In the genomic region with DNA sequence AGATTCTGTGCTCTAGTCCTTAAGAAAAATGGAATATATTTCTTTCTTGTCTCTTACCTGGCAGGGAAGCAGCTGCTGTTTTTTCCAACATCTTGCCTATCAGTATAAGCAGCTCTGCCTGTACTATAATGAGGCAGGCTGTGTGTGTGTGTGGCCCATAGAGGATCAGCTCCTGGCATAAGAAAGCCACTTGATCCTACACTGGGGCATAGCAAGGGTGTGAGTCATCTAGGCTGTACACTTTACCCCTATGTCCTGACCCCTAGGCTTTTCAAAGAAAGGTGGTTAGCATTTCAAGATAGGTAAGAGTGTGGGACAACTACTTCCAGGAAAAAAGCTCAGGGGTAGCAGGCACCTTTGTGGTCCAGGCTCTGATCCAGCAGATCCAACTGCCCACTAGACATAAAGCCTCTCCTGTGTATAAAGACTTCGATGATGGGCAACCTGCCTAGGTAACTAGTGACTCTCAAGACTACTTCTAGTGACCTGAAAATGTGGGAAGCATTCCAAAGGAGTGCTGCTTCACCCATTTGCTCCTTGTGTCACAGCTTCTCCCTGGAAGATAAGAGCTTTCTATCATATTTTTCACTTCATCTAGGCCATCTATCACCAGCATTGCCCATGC, we compare ENCODE assay signal across 20 cellular contexts. TPM values are rescaled to one million over a fixed set of nuclear protein-coding genes. Genes with fewer than 3 reads are reported as not detected.
DNase-seq lines count a peak whose midpoint lies in the region; ATAC-seq and TF ChIP-seq lines count a peak whose summit lies in the region.
"Had no signal": no experiment of that assay in that cellular context is flagged by ENCODE, and none has a peak within 500 bp of the region (broad histone marks: within the 10 kb centered on the region; RNA-seq: fewer than 3 reads in every experiment).

No MANE protein-coding gene starts in this region.

- no peak for TF ChIP-seq CTCF in epithelial cell of esophagus (IDR thresholded peaks at IDR 0.05; ENCODE audit: insufficient read depth, low read depth, low read length, missing control alignments)

- DNase-seq in ELR (ENCODE audit: low read depth) (peak; percentile 22), MG63 (peak; percentile 11), epithelial cell of esophagus (ENCODE audit: low read depth) (peak; percentile 8), renal cortical epithelial cell (ENCODE audit: low read depth) (peak; percentile 39), NCI-H524 treated with DMSO at 0.1 percent for 48 hours (lab: John Stamatoyannopoulos, UW) (no peak), Right ventricle myocardium inferior (ENCODE audit: missing footprints) (no peak), COLO668 (lab: John Stamatoyannopoulos, UW; ENCODE audit: unreplicated experiment) (no peak)
- no peak for DNase-seq in central memory CD4-positive, alpha-beta T cell
- DNase-seq: AML-193, Calu3, DMS79 treated with DMSO at 0.1 percent for 48 hours, NCI-H1092, NCI-H146, NCI-H2081, NCI-H510A, NCI-H82, SHP77 treated with DMSO at 0.1 percent for 48 hours, T-helper 17 cell had no signal

- H3K36me3 ChIP-seq in MG63, result no peaks in the 10 kb centered on the region

- ATAC-seq in Right ventricle myocardium inferior, result no peak
- ATAC-seq: K562, Panc1, T-helper 17 cell had no signal

- intact Hi-C loops in Right ventricle myocardium inferior (cut with DNase I), result no loop called here

- H3K4me3 ChIP-seq in MG63 (no peak overlapping the region), epithelial cell of esophagus (ENCODE audit: low read length) (no peak overlapping the region)
- H3K4me3 ChIP-seq: K562 had no signal

- H3K27me3 ChIP-seq in MG63, result peaks cover 2% of the 10 kb centered on the region; the same call in 1 of the 2 replicates

- no peaks in the 10 kb centered on the region for H3K9me3 ChIP-seq in MG63

RNA-seq across cellular contexts. Expression of a gene that starts 4.9 kb away (rescaled TPM):
- total RNA-seq in MG63 (2014; rRNA removed; shearing (Covaris generic); ENCODE audit: low replicate concordance), result 15.6 and 16.3 TPM in 2 replicates
- 9.9 and 13.0 TPM in 2 replicates for total RNA-seq in renal cortical epithelial cell
- 7.7 TPM for total RNA-seq in Right ventricle myocardium inferior

RNA-seq across cellular contexts. Expression of a gene that starts 8.4 kb away (rescaled TPM):
- 38.2 and 64.7 TPM in 2 replicates for total RNA-seq in MG63 (2014; rRNA removed; shearing (Covaris generic); ENCODE audit: low replicate concordance)
- total RNA-seq in renal cortical epithelial cell, result 43.1 and 79.3 TPM in 2 replicates
- 637 TPM for total RNA-seq in Right ventricle myocardium inferior

RNA-seq across cellular contexts. Expression of a gene that starts 46.5 kb away (rescaled TPM):
- total RNA-seq in MG63 (2014; rRNA removed; shearing (Covaris generic); ENCODE audit: low replicate concordance), result 31.3 and 79.9 TPM in 2 replicates
- total RNA-seq in renal cortical epithelial cell (14.2 and 23.5 TPM in 2 replicates), Right ventricle myocardium inferior (80.7 TPM)

Comparison
In these comparisons a context has a peak if more than half of its experiments do, and no peak if none do; other contexts are left out.
1. DNase-seq: peak in ELR (single experiment), MG63 (single experiment), epithelial cell of esophagus (single experiment) and renal cortical epithelial cell (single experiment); none in NCI-H524 treated with DMSO at 0.1 percent for 48 hours (single experiment), Right ventricle myocardium inferior (single experiment), COLO668 (single experiment) and central memory CD4-positive, alpha-beta T cell (single experiment).